8 cellular contexts compared by ENCODE assay signal in the genomic region with DNA sequence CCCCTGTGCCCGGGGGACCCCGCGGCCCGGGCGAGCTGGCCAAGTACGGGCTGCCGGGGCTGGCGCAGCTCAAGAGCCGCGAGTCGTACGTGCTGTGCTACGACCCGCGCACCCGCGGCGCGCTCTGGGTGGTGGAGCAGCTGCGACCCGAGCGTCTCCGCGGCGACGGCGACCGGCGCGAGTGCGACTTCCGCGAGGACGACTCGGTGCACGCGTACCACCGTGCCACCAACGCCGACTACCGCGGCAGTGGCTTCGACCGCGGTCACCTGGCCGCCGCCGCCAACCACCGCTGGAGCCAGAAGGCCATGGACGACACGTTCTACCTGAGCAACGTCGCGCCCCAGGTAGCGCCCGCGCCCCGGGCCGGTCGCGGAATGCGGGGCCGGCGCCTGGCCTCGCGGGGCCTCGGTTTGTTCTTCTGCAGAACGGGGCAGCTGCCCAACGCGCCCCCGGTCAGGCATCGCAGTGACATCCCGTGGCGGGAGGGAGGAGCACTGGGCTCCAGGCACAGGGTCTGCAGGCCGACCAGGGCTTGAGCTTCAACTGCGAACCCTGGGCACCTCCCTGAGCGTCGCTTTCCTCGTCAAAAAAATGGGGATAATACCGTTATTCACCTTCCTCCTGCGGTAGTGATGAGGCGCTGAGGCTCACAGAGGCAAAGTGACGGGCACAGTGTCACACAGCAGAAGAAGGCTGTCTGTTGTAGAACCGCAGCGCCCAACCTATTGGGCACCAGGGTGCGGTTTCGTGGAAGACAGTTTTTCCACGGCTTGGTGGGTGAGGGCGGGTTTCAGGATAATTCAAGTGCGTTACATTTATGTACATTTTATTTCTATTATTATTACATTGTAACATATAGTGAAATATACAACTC. TPM values are rescaled to one million over a fixed set of nuclear protein-coding genes. Genes with fewer than 3 reads are reported as not detected.
DNase-seq lines count a peak whose midpoint lies in the region; ATAC-seq, FAIRE-seq and TF ChIP-seq lines count a peak whose summit lies in the region.

No MANE protein-coding gene starts in this region.

- peak overlapping the region; percentile 80 for H3K4me3 Mint-ChIP-seq in T-helper 17 cell

- H3K4me1 Mint-ChIP-seq in T-helper 17 cell: peaks cover 13% of the 10 kb centered on the region

- H3K4me3 ChIP-seq in bronchial epithelial cell (ENCODE audit: low read depth, low read length): peak overlapping the region; percentile 71

- peaks cover 18% of the 10 kb centered on the region for H3K36me3 ChIP-seq in bronchial epithelial cell (ENCODE audit: control insufficient read depth, insufficient read depth, low read length)

- ATAC-seq in T-helper 17 cell: peak; percentile 46

- no peaks in the 10 kb centered on the region for H3K36me3 Mint-ChIP-seq in T-helper 17 cell (ENCODE audit: low read depth)

- no peak for TF ChIP-seq CTCF in GM20000 (IDR thresholded peaks at IDR 0.05; ENCODE audit: extremely low read depth, missing control alignments)
- TF ChIP-seq CTCF in bronchial epithelial cell (IDR thresholded peaks at IDR 0.05; ENCODE audit: insufficient read depth, low read length, severe bottlenecking): no peak

- FAIRE-seq in bronchial epithelial cell (lab: Jason Lieb, UNC) (no peak), HTR-8/SVneo (lab: Jason Lieb, UNC) (no peak)

- DNase-seq in Caki2 (ENCODE audit: low read depth): peak; percentile 30
- peak; percentile 79 for DNase-seq in GM20000 (ENCODE audit: low spot score)
- peak; percentile 38 for DNase-seq in HT-29 (ENCODE audit: low spot score)
- DNase-seq in T-helper 17 cell: peak; percentile 16 to 33 (median 27)
- DNase-seq in bronchial epithelial cell (ENCODE audit: low read depth): no peak
- DNase-seq in kidney tubule cell (ENCODE audit: low spot score): peak; percentile 48
- DNase-seq in stimulated activated CD4-positive, alpha-beta T cell treated with anti-CD3 and anti-CD28 coated beads, Interleukin-15, amount 100 ng/mL, for 1 hour (ENCODE audit: low read depth in 1 of 2, low spot score in 1 of 2): peak; percentile 11 to 15
- no peak for DNase-seq in HTR-8/SVneo (ENCODE audit: insufficient read length, low spot score)

- no peak overlapping the region for H3K27ac Mint-ChIP-seq in T-helper 17 cell

- in situ Hi-C loops in Caki2 (cut with HindIII; ENCODE audit: low pct_unique_long_range_greater_than_20kb, low sequenced_read_pairs): no loop called here

- H3K9me3 ChIP-seq in T-helper 17 cell (ENCODE audit: control insufficient read depth, low read length, poor library complexity, severe bottlenecking): no peaks in the 10 kb centered on the region

- H3K27me3 ChIP-seq in bronchial epithelial cell (ENCODE audit: control insufficient read depth, insufficient read depth, low read length): no peaks in the 10 kb centered on the region

- no peaks in the 10 kb centered on the region for H3K27me3 Mint-ChIP-seq in T-helper 17 cell

RNA-seq across cellular contexts. Expression of a gene that starts 0.8 kb away (rescaled TPM):
- total RNA-seq in Caki2 (2014; rRNA removed; shearing (Covaris generic); ENCODE audit: low replicate concordance): 15.5 and 28.4 TPM in 2 replicates
- total RNA-seq in HT-29 (2014; rRNA removed; shearing (Covaris generic)): 52.1 and 70.8 TPM in 2 replicates
- 1 to 10 TPM; 7.7 to 7.8 TPM for total RNA-seq in T-helper 17 cell
- total RNA-seq in bronchial epithelial cell: 36.6 and 54.0 TPM in 2 replicates

RNA-seq across cellular contexts. Expression of a gene that starts 10.5 kb away (rescaled TPM):
- total RNA-seq in Caki2 (2014; rRNA removed; shearing (Covaris generic); ENCODE audit: low replicate concordance): 25.0 and 31.7 TPM in 2 replicates
- 97.6 and 121 TPM in 2 replicates for total RNA-seq in HT-29 (2014; rRNA removed; shearing (Covaris generic))
- total RNA-seq in T-helper 17 cell (10 to 100 TPM; 33.7 to 48.1 TPM), bronchial epithelial cell (10.4 and 14.0 TPM in 2 replicates)

RNA-seq across cellular contexts. Expression of a gene that starts 32.0 kb away (rescaled TPM):
- total RNA-seq in Caki2 (2014; rRNA removed; shearing (Covaris generic); ENCODE audit: low replicate concordance): 2.4 and 3.9 TPM in 2 replicates
- 24.0 and 25.4 TPM in 2 replicates for total RNA-seq in HT-29 (2014; rRNA removed; shearing (Covaris generic))
- total RNA-seq in T-helper 17 cell (10 to 100 TPM; 21.6 to 30.8 TPM), bronchial epithelial cell (11.8 and 12.6 TPM in 2 replicates)

RNA-seq across cellular contexts. Expression of a gene that starts 47.4 kb away (rescaled TPM):
- 4.7 and 16.5 TPM in 2 replicates for total RNA-seq in Caki2 (2014; rRNA removed; shearing (Covaris generic); ENCODE audit: low replicate concordance)
- 17.2 and 18.5 TPM in 2 replicates for total RNA-seq in HT-29 (2014; rRNA removed; shearing (Covaris generic))
- total RNA-seq in T-helper 17 cell: 10 to 100 TPM; 29.4 to 30.0 TPM
- total RNA-seq in bronchial epithelial cell: 8.7 and 14.2 TPM in 2 replicates

Comparison
In these comparisons a context has a peak if more than half of its experiments do, and no peak if none do; other contexts are left out.
1. DNase-seq: peak in Caki2 (single experiment), GM20000 (single experiment), HT-29 (single experiment), T-helper 17 cell (3 of 3), kidney tubule cell (single experiment) and stimulated activated CD4-positive, alpha-beta T cell treated with anti-CD3 and anti-CD28 coated beads, Interleukin-15, amount 100 ng/mL, for 1 hour (2 of 2); none in bronchial epithelial cell (single experiment) and HTR-8/SVneo (single experiment).